ENCODE assay signal across 21 cellular contexts in the genomic region with DNA sequence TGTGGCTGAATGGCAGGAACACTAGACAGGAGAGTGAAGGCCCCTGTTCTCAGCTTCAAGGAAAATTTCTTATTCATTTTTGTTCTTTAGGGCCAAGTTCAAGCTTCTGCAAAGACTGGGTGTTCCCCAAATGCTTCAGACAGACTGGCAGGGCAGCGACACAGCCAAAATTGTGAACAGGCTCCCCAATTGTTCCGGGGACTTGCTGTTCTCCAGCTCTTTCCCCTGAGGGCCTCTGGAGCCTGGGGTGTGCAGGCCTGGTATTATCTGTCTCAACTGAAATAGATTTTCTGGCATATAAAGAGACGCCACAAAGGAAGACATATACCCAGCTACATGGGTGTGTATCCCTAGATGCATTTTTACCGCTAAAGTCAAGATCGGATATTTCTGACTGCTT. TPM values are rescaled to one million over a fixed set of nuclear protein-coding genes. Genes with fewer than 3 reads are reported as not detected.
DNase-seq lines count a peak whose midpoint lies in the region; ATAC-seq and TF ChIP-seq lines count a peak whose summit lies in the region.
"Had no signal": no experiment of that assay in that cellular context is flagged by ENCODE, and none has a peak within 500 bp of the region (broad histone marks: within the 10 kb centered on the region; RNA-seq: fewer than 3 reads in every experiment).

No MANE protein-coding gene starts in this region.

- no peaks in the 10 kb centered on the region for H3K79me1 ChIP-seq in neuronal stem cell (ENCODE audit: low read depth, low read length)

- H3K23ac ChIP-seq in neuronal stem cell (ENCODE audit: low read depth, low read length, poor library complexity) = no peak overlapping the region

- H3K9ac ChIP-seq in SK-N-SH = no peak overlapping the region
- peak overlapping the region; percentile 1 for H3K9ac ChIP-seq in neuronal stem cell (ENCODE audit: low read depth, low read length, poor library complexity)

- no peak overlapping the region for H3K14ac ChIP-seq in neuronal stem cell (ENCODE audit: low read length)

- H2BK12ac ChIP-seq in neuronal stem cell (ENCODE audit: low read length) = no peak overlapping the region

- H2AFZ ChIP-seq in SK-N-SH (ENCODE audit: low read depth) = no peak overlapping the region
- H2AFZ ChIP-seq in neuronal stem cell (ENCODE audit: low read length) = no peak overlapping the region

- no peak overlapping the region for H2BK120ac ChIP-seq in neuronal stem cell (ENCODE audit: low read depth, low read length)

- H3K4me3 ChIP-seq in SK-N-SH (ENCODE audit: low read depth in 2 of 2, low read length in 1 of 2) = no peak overlapping the region
- H3K4me3 ChIP-seq in left ventricle myocardium inferior = no peak overlapping the region
- H3K4me3 ChIP-seq in neuronal stem cell (ENCODE audit: low read length in 2 of 2) = no peak overlapping the region
- H3K4me3 ChIP-seq in testis = no peak overlapping the region
- H3K4me3 ChIP-seq in gastrocnemius medialis = no peak overlapping the region
- H3K4me3 ChIP-seq: A549 had no signal

- POLR2A ChIA-PET in SK-N-SH (lab: Yijun Ruan, JAX) = no interaction called here

- H3K9me3 ChIP-seq in SK-N-SH (no peaks in the 10 kb centered on the region), left ventricle myocardium inferior (replicated peaks) (no peaks in the 10 kb centered on the region), neuronal stem cell (replicated peaks in 1 of 2; ENCODE audit: control insufficient read depth in 2 of 2, insufficient read depth in 1 of 2, low read depth in 1 of 2, low read length in 2 of 2) (no peaks in the 10 kb centered on the region), testis (no peaks in the 10 kb centered on the region), gastrocnemius medialis (no peaks in the 10 kb centered on the region)
- H3K9me3 ChIP-seq: A549, Caco-2 had no signal

- no peak overlapping the region for H2BK15ac ChIP-seq in neuronal stem cell (ENCODE audit: low read length)

- H4K20me1 ChIP-seq in SK-N-SH (ENCODE audit: insufficient read depth) = no peaks in the 10 kb centered on the region

- in situ Hi-C loops in gastrocnemius medialis (cut with MboI; ENCODE audit: low sequenced_read_pairs in 4 of 4) = no loop called here

- TF ChIP-seq CTCF in SK-N-SH (IDR thresholded peaks at IDR 0.05) (no peak), left ventricle myocardium inferior (IDR thresholded peaks at IDR 0.05; ENCODE audit: borderline replicate concordance) (no peak), testis (IDR thresholded peaks at IDR 0.05) (no peak), gastrocnemius medialis (IDR thresholded peaks at IDR 0.05 in 4 of 5, conservative IDR thresholded peaks at IDR 0.05 in 1 of 5) (no peak)

- H3K27me3 ChIP-seq in SK-N-SH (ENCODE audit: insufficient read depth) (no peaks in the 10 kb centered on the region), left ventricle myocardium inferior (ENCODE audit: low read depth) (no peaks in the 10 kb centered on the region), neuronal stem cell (ENCODE audit: control insufficient read depth in 3 of 3, insufficient read depth in 3 of 3, low read depth in 1 of 3, low read length in 3 of 3) (no peaks in the 10 kb centered on the region), testis (no peaks in the 10 kb centered on the region), gastrocnemius medialis (no peaks in the 10 kb centered on the region)

- H3F3A ChIP-seq in SK-N-SH (replicated peaks; ENCODE audit: insufficient read depth) = no peaks in the 10 kb centered on the region

- H3K18ac ChIP-seq in neuronal stem cell (ENCODE audit: low read length) = no peak overlapping the region

- no peak overlapping the region for H2AK5ac ChIP-seq in neuronal stem cell (ENCODE audit: low read depth, low read length)

- H3K79me2 ChIP-seq in SK-N-SH (ENCODE audit: insufficient read depth) = no peaks in the 10 kb centered on the region

- H4K8ac ChIP-seq in neuronal stem cell (ENCODE audit: low read depth, low read length) = no peak overlapping the region

- DNase-seq in SK-N-SH (peak; percentile 12), left ventricle myocardium inferior (no peak), neuronal stem cell (ENCODE audit: low spot score) (no peak), testis (no peak), gastrocnemius medialis (no peak), NCI-H1694 treated with DMSO at 0.1 percent for 48 hours (lab: John Stamatoyannopoulos, UW) (no peak)
- DNase-seq: AML-193; Caco-2; CD4-positive, alpha-beta T cell; DMS153; DMS79; GDM1; GOT3; H7; HFFc6 had no signal

- H3K4ac ChIP-seq in neuronal stem cell (ENCODE audit: low read length) = no peak overlapping the region

- no peak for TF ChIP-seq EP300 in SK-N-SH (IDR thresholded peaks at IDR 0.05; ENCODE audit: borderline replicate concordance in 1 of 2, low read depth in 1 of 2, low read length in 1 of 2)

- TF ChIP-seq RAD21 in SK-N-SH (IDR thresholded peaks at IDR 0.05; ENCODE audit: low read length) = no peak

- ATAC-seq in SK-N-SH treated with all-trans-retinoic acid at 6 μM for 48 hours (no peak), gastrocnemius medialis (no peak), GM18519 (IDR thresholded peaks at IDR 0.05; ENCODE audit: low FRiP score, unreplicated experiment) (no peak)
- ATAC-seq: A549, HCT116 had no signal

- TF ChIP-seq POLR2A in testis (IDR thresholded peaks at IDR 0.05) = no peak
- TF ChIP-seq POLR2A in gastrocnemius medialis (IDR thresholded peaks at IDR 0.05) = no peak

- no peak overlapping the region for H3K27ac ChIP-seq in SK-N-SH (ENCODE audit: low read depth in 2 of 2, low read length in 1 of 2)
- peak overlapping the region; percentile 35 for H3K27ac ChIP-seq in left ventricle myocardium inferior (replicated peaks)
- no peak overlapping the region for H3K27ac ChIP-seq in neuronal stem cell (replicated peaks; ENCODE audit: low read length)
- H3K27ac ChIP-seq in testis = peak overlapping the region; percentile 19 to 23
- no peak overlapping the region for H3K27ac ChIP-seq in gastrocnemius medialis
- H3K27ac ChIP-seq: 22Rv1, A549, C4-2B had no signal

- H3K4me1 ChIP-seq in SK-N-SH (ENCODE audit: control insufficient read depth in 1 of 2, insufficient read depth in 2 of 2, low read depth in 1 of 2, low read length in 1 of 2) (no peaks in the 10 kb centered on the region; a peak in 1 of 4 replicates), left ventricle myocardium inferior (peaks cover 3% of the 10 kb centered on the region), neuronal stem cell (ENCODE audit: control insufficient read depth in 2 of 2, insufficient read depth in 1 of 2, low read depth in 1 of 2, low read length in 2 of 2) (no peaks in the 10 kb centered on the region), testis (no peaks in the 10 kb centered on the region), gastrocnemius medialis (peaks cover 4 to 8% of the 10 kb centered on the region in 2 donors)
- H3K4me1 ChIP-seq: A549, Caco-2 had no signal

- no peak overlapping the region for H4K91ac ChIP-seq in neuronal stem cell (ENCODE audit: low read depth, low read length, poor library complexity)

- CTCF ChIA-PET in SK-N-SH (lab: Yijun Ruan, JAX) = interaction anchor here (0.8 to 1.3 kb wide), 2 partner anchors 57 to 356 kb away, joined by 3 to 5 read pairs; no protein-coding TSS in a partner anchor

- no peaks in the 10 kb centered on the region for H3K9me2 ChIP-seq in SK-N-SH

- H3K36me3 ChIP-seq in SK-N-SH (replicated peaks in 1 of 2; ENCODE audit: control insufficient read depth in 1 of 2, insufficient read depth in 2 of 2, low read length in 1 of 2) (no peaks in the 10 kb centered on the region), left ventricle myocardium inferior (no peaks in the 10 kb centered on the region), neuronal stem cell (replicated peaks in 1 of 2; ENCODE audit: control insufficient read depth in 2 of 2, insufficient read depth in 2 of 2, low read length in 2 of 2) (peaks cover 0 to 2% of the 10 kb centered on the region in 2 donors), testis (ENCODE audit: low read depth, missing control alignments) (no peaks in the 10 kb centered on the region), gastrocnemius medialis (no peaks in the 10 kb centered on the region)

- H3K4me2 ChIP-seq in SK-N-SH = no peak overlapping the region
- H3K4me2 ChIP-seq in neuronal stem cell (ENCODE audit: insufficient read depth, low read length, poor library complexity, severe bottlenecking) = no peak overlapping the region
- H3K4me2 ChIP-seq: A549 had no signal

- intact Hi-C loops in left ventricle myocardium inferior (cut with micrococcal nuclease) = no loop called here
- intact Hi-C loops in testis (cut with DNase I; ENCODE audit: low total_unique reads) = no loop called here
- intact Hi-C loops in gastrocnemius medialis (cut with DNase I; ENCODE audit: low total_unique reads) = no loop called here

- 95% methylated on average over 5 of the region's 5 CpGs for WGBS in SK-N-SH (ENCODE audit: low lambda C conversion rate)
- no CpG with 5 or more reads among the region's 5 CpGs for WGBS in neuronal stem cell (ENCODE audit: extremely low coverage in 2 of 2, insufficient read length in 2 of 2, insufficient replicate concordance in 1 of 2), 2 donors
- 62 to 75% methylated on average over 5 of the region's 5 CpGs for WGBS in testis, 2 donors

- no peak overlapping the region for H2BK5ac ChIP-seq in neuronal stem cell (ENCODE audit: low read length)

TF ChIP-seq in SK-N-SH, 30 proteins besides CTCF, POLR2A, EP300 and RAD21 (continues in another document):
- TF ChIP-seq TCF12 (IDR thresholded peaks at IDR 0.05) = no peak
- no peak for TF ChIP-seq MAX (IDR thresholded peaks at IDR 0.05; ENCODE audit: low read depth)
- no peak for TF ChIP-seq SMC3 (IDR thresholded peaks at IDR 0.05; ENCODE audit: low read depth, low read length)

TF ChIP-seq in SK-N-SH treated with all-trans-retinoic acid at 6 μM for 48 hours, 23 proteins besides CTCF, POLR2A, EP300 and RAD21 (continues in another document):
- TF ChIP-seq CSDC2 (CRISPR knock-in tag; IDR thresholded peaks at IDR 0.05) = no peak
- no peak for TF ChIP-seq SNAI2 (CRISPR knock-in tag; IDR thresholded peaks at IDR 0.05)
- TF ChIP-seq ZNF70 (CRISPR knock-in tag; IDR thresholded peaks at IDR 0.05) = no peak
- TF ChIP-seq PPARA (CRISPR knock-in tag; IDR thresholded peaks at IDR 0.05; ENCODE audit: borderline replicate concordance) = no peak
- TF ChIP-seq ARNTL (CRISPR knock-in tag; IDR thresholded peaks at IDR 0.05; ENCODE audit: borderline replicate concordance, low read depth) = no peak

RNA-seq across cellular contexts. Expression of gene PLCE1, which starts 30.3 kb away (rescaled TPM):
- 1.2 and 1.9 TPM in 2 replicates for polyA plus RNA-seq in SK-N-SH (2012; rRNA removed)
- polyA plus RNA-seq in SK-N-SH (2012; cell fraction: cytosol; rRNA removed) = 1.6 and 1.7 TPM in 2 replicates
- polyA plus RNA-seq in SK-N-SH (2012; cell fraction: nucleus; rRNA removed) = 2.3 and 3.6 TPM in 2 replicates
- 11.2 TPM for total RNA-seq in left ventricle myocardium inferior
- 1.4 TPM for polyA plus RNA-seq in neuronal stem cell (2013, experiment 1 of 2)
- 1.3 TPM for polyA plus RNA-seq in neuronal stem cell (2013, experiment 2 of 2)
- total RNA-seq in testis = 1 to 10 TPM; 6.7 to 8.2 TPM
- 4.2 TPM for polyA plus RNA-seq in testis (ENCODE audit: insufficient read depth, low read depth, low replicate concordance)
- 1 to 10 TPM; 2.7 to 5.9 (median 3.8) TPM for total RNA-seq in gastrocnemius medialis

Comparison
In these comparisons a context has a peak if more than half of its experiments do, and no peak if none do; other contexts are left out.
1. H3K27ac ChIP-seq: peak in left ventricle myocardium inferior (single experiment) and testis (2 of 2); none in SK-N-SH (0 of 2), neuronal stem cell (single experiment) and gastrocnemius medialis (0 of 4).